Comparison of ENCODE assay signal across 25 cellular contexts in genomic region chr1:33637846-33638440, GRCh38.
"Had no signal": no experiment of that assay in that cellular context is flagged by ENCODE, and none has a peak within 500 bp of the region (broad histone marks: within the 10 kb centered on the region; RNA-seq: fewer than 3 reads in every experiment).

No MANE protein-coding gene starts in this region.

- H3K9me3 Mint-ChIP-seq: activated CD4-positive, alpha-beta T cell treated with anti-CD3 and anti-CD28 coated beads, Interleukin-2, amount 10 ng/mL, durations not matched to agents 24 days and 14 days; activated CD8-positive, alpha-beta T cell treated with anti-CD3 and anti-CD28 coated beads for 36 hours; activated naive CD4-positive, alpha-beta T cell treated with anti-CD3 and anti-CD28 coated beads, Interleukin-2, amount 50 U/mL, for 72 hours; activated T-helper 17 cell treated with anti-CD3 and anti-CD28 coated beads, Interleukin-2, amount 50 U/mL, for 72 hours; central memory CD8-positive, alpha-beta T cell; memory B cell; nephron; stimulated activated naive B cell treated with anti-CD40 and anti-IgM and Interleukin-4, amounts not matched to agents 10 μg/mL and 1 μg/mL and 100 μg/mL, for 72 hours had no signal

- H3K4me1 Mint-ChIP-seq: activated CD4-positive, alpha-beta T cell treated with anti-CD3 and anti-CD28 coated beads, Interleukin-2, amount 10 ng/mL, durations not matched to agents 24 days and 14 days; activated CD8-positive, alpha-beta memory T cell treated with anti-CD3 and anti-CD28 coated beads, Interleukin-2, amount 10 ng/mL, durations not matched to agents 7 days and 5 days; activated T-helper 17 cell treated with anti-CD3 and anti-CD28 coated beads, Interleukin-2, amount 50 U/mL, for 72 hours; memory B cell had no signal

- H3K27me3 ChIP-seq: ascending aorta, foreskin keratinocyte, ovary, vagina had no signal

- H3K9me3 ChIP-seq: ascending aorta, breast epithelium, esophagus squamous epithelium, neutrophil, ovary, prostate gland, transverse colon, vagina had no signal

- H3K4me3 ChIP-seq: ascending aorta, breast epithelium, esophagus squamous epithelium, ovary, prostate gland, transverse colon, vagina had no signal

- DNase-seq: activated CD4-positive, alpha-beta T cell treated with anti-CD3 and anti-CD28 coated beads, Interleukin-2, amount 10 ng/mL, durations not matched to agents 24 days and 14 days; activated CD8-positive, alpha-beta memory T cell treated with anti-CD3 and anti-CD28 coated beads, Interleukin-2, amount 10 ng/mL, durations not matched to agents 7 days and 5 days; activated CD8-positive, alpha-beta T cell treated with anti-CD3 and anti-CD28 coated beads for 36 hours; activated T-cell treated with anti-CD3 and anti-CD28 coated beads, Interleukin-2, amount 50 U/mL, for 1 hour; esophagus squamous epithelium; foreskin keratinocyte; glutamatergic neuron; hippocampal formation; left ventricle myocardium superior; ovary; stimulated activated CD4-positive, alpha-beta T cell treated with anti-CD3 and anti-CD28 coated beads, Interleukin-2, amount 100 ng/mL, for 48 hours; stimulated activated CD8-positive, alpha-beta memory T cell treated with anti-CD3 and anti-CD28 coated beads, Interleukin-4, amount 100 ng/mL, for 48 hours; stimulated activated naive B cell treated with anti-CD40 and anti-IgM and Interleukin-4, amounts not matched to agents 10 μg/mL and 1 μg/mL and 100 μg/mL, for 72 hours; transverse colon had no signal

- H3K36me3 Mint-ChIP-seq: activated CD8-positive, alpha-beta memory T cell treated with anti-CD3 and anti-CD28 coated beads, Interleukin-2, amount 10 ng/mL, durations not matched to agents 7 days and 5 days; activated naive CD4-positive, alpha-beta T cell treated with anti-CD3 and anti-CD28 coated beads, Interleukin-2, amount 50 U/mL, for 72 hours; memory B cell; stimulated activated naive B cell treated with anti-CD40 and anti-IgM and Interleukin-4, amounts not matched to agents 10 μg/mL and 1 μg/mL and 100 μg/mL, for 72 hours had no signal

- H3K27ac ChIP-seq: ascending aorta, breast epithelium, esophagus squamous epithelium, foreskin keratinocyte, neutrophil, ovary, prostate gland, transverse colon, vagina, VCaP had no signal

- H3K27ac Mint-ChIP-seq: activated CD4-positive, alpha-beta T cell treated with anti-CD3 and anti-CD28 coated beads, Interleukin-2, amount 10 ng/mL, durations not matched to agents 24 days and 14 days; activated CD8-positive, alpha-beta memory T cell treated with anti-CD3 and anti-CD28 coated beads, Interleukin-2, amount 10 ng/mL, durations not matched to agents 7 days and 5 days; activated CD8-positive, alpha-beta T cell treated with anti-CD3 and anti-CD28 coated beads for 36 hours; activated naive CD4-positive, alpha-beta T cell treated with anti-CD3 and anti-CD28 coated beads, Interleukin-2, amount 50 U/mL, for 72 hours; activated T-helper 17 cell treated with anti-CD3 and anti-CD28 coated beads, Interleukin-2, amount 50 U/mL, for 72 hours; memory B cell; nephron; stimulated activated naive B cell treated with anti-CD40 and anti-IgM and Interleukin-4, amounts not matched to agents 10 μg/mL and 1 μg/mL and 100 μg/mL, for 72 hours had no signal

- H3K4me3 Mint-ChIP-seq: activated CD4-positive, alpha-beta T cell treated with anti-CD3 and anti-CD28 coated beads, Interleukin-2, amount 10 ng/mL, durations not matched to agents 24 days and 14 days; activated CD8-positive, alpha-beta memory T cell treated with anti-CD3 and anti-CD28 coated beads, Interleukin-2, amount 10 ng/mL, durations not matched to agents 7 days and 5 days; activated CD8-positive, alpha-beta T cell treated with anti-CD3 and anti-CD28 coated beads for 36 hours; activated T-helper 17 cell treated with anti-CD3 and anti-CD28 coated beads, Interleukin-2, amount 50 U/mL, for 72 hours; central memory CD8-positive, alpha-beta T cell; memory B cell; nephron; stimulated activated naive B cell treated with anti-CD40 and anti-IgM and Interleukin-4, amounts not matched to agents 10 μg/mL and 1 μg/mL and 100 μg/mL, for 72 hours had no signal

- H3K36me3 ChIP-seq: ascending aorta, breast epithelium, esophagus squamous epithelium, neutrophil, ovary, prostate gland, transverse colon, vagina had no signal
